8 cellular contexts compared by ENCODE assay signal in genomic region chr4:176792348-176793059, GRCh38. TPM values are rescaled to one million over a fixed set of nuclear protein-coding genes. Genes with fewer than 3 reads are reported as not detected.
DNase-seq lines count a peak whose midpoint lies in the region; ATAC-seq and TF ChIP-seq lines count a peak whose summit lies in the region.

Gene VEGFC (minus strand): TSS chr4:176792922. CDS start chr4:176792311, 611 bp downstream.

- peak; percentile 33 for DNase-seq in activated naive CD4-positive, alpha-beta T cell treated with anti-CD3 and anti-CD28 coated beads, Interleukin-2, amount 10 ng/mL, durations not matched to agents 7 days and 5 days
- no peak for DNase-seq in activated naive CD4-positive, alpha-beta T cell (lab: John Stamatoyannopoulos, UW)
- peak; percentile 64 for DNase-seq in NCI-H226
- DNase-seq in anterior cingulate cortex (lab: John Stamatoyannopoulos, UW), result peak in 33 of 58 donors; percentile 2 to 49 (median 17)
- peak; percentile 65 to 86 (median 85) for DNase-seq in right cardiac atrium
- DNase-seq in psoas muscle, result peak; percentile 61 to 78

- no peak within 1 kb of the TSS for H3K27ac Mint-ChIP-seq in activated naive CD4-positive, alpha-beta T cell treated with anti-CD3 and anti-CD28 coated beads, Interleukin-2, amount 10 ng/mL, durations not matched to agents 7 days and 5 days

- H3K4me1 ChIP-seq in right cardiac atrium (ENCODE audit: control insufficient read depth, insufficient read depth, low read length) (no peaks in the 10 kb centered on the region), psoas muscle (peaks cover 8% of the 10 kb centered on the region)

- H3K4me3 ChIP-seq in right cardiac atrium (ENCODE audit: low read length) (peak within 1 kb of the TSS; percentile 95), psoas muscle (peak within 1 kb of the TSS; percentile 82)

- TF ChIP-seq CTCF in psoas muscle (IDR thresholded peaks at IDR 0.05), result peak; percentile 36

- intact Hi-C loops in right cardiac atrium (cut with DNase I) (loop anchor here in 1 of 4 donors (10.0 kb wide), 1 partner anchor 418 kb away; no protein-coding TSS in a partner anchor), psoas muscle (cut with DNase I) (loop anchor here in 1 of 2 donors (5.0 kb wide), 3 partner anchors 230 to 410 kb away; no protein-coding TSS in a partner anchor)

- peaks cover 5% of the 10 kb centered on the region for H3K4me1 Mint-ChIP-seq in activated naive CD4-positive, alpha-beta T cell treated with anti-CD3 and anti-CD28 coated beads, Interleukin-2, amount 10 ng/mL, durations not matched to agents 7 days and 5 days

- no peaks in the 10 kb centered on the region for H3K9me3 Mint-ChIP-seq in activated naive CD4-positive, alpha-beta T cell treated with anti-CD3 and anti-CD28 coated beads, Interleukin-2, amount 10 ng/mL, durations not matched to agents 7 days and 5 days

- under 1% methylated on average over 89 of the region's 89 CpGs for WGBS in right cardiac atrium
- 0 to 1% (median 0%) methylated on average over 25 to 88 of the region's 89 CpGs for WGBS in psoas muscle, 3 donors

- peaks cover 34% of the 10 kb centered on the region for H3K27me3 Mint-ChIP-seq in activated naive CD4-positive, alpha-beta T cell treated with anti-CD3 and anti-CD28 coated beads, Interleukin-2, amount 10 ng/mL, durations not matched to agents 7 days and 5 days

- CTCF ChIA-PET in activated naive CD4-positive, alpha-beta T cell treated with anti-CD3 and anti-CD28 coated beads, Interleukin-2, amount 10 ng/mL, durations not matched to agents 7 days and 5 days (lab: Charles Lee), result interaction anchor here (1.5 kb wide), 2 partner anchors 172 to 255 kb away, joined by 3 to 5 read pairs; no protein-coding TSS in a partner anchor

- no peaks in the 10 kb centered on the region for H3K9me3 ChIP-seq in right cardiac atrium (ENCODE audit: control insufficient read depth, low read length)
- H3K9me3 ChIP-seq in psoas muscle, result no peaks in the 10 kb centered on the region

- ATAC-seq in HG02759 (IDR thresholded peaks at IDR 0.05; ENCODE audit: unreplicated experiment) (peak; percentile 89), right cardiac atrium (peak; percentile 92 to 95), psoas muscle (peak; percentile 80 to 85 (median 82)), GM18520 (IDR thresholded peaks at IDR 0.05; ENCODE audit: unreplicated experiment) (no peak)

- no peaks in the 10 kb centered on the region for H3K36me3 Mint-ChIP-seq in activated naive CD4-positive, alpha-beta T cell treated with anti-CD3 and anti-CD28 coated beads, Interleukin-2, amount 10 ng/mL, durations not matched to agents 7 days and 5 days

- H3K27me3 ChIP-seq in right cardiac atrium (ENCODE audit: control insufficient read depth, insufficient read depth) (no peaks in the 10 kb centered on the region), psoas muscle (ENCODE audit: insufficient read depth in 3 of 3, low read length in 2 of 3) (peaks cover 0 to 2% (median 0%) of the 10 kb centered on the region in 3 donors)

- no peaks in the 10 kb centered on the region for H3K36me3 ChIP-seq in psoas muscle (ENCODE audit: insufficient read depth in 1 of 2, low read depth in 1 of 2)

- H3K4me3 Mint-ChIP-seq in activated naive CD4-positive, alpha-beta T cell treated with anti-CD3 and anti-CD28 coated beads, Interleukin-2, amount 10 ng/mL, durations not matched to agents 7 days and 5 days, result peak within 1 kb of the TSS; percentile 37

- H3K27ac ChIP-seq in right cardiac atrium (ENCODE audit: low read length) (peak within 1 kb of the TSS; percentile 4), psoas muscle (peak within 1 kb of the TSS; percentile 83)

RNA-seq across cellular contexts. Expression of gene VEGFC, which starts in this region (rescaled TPM):
- total RNA-seq in right cardiac atrium (10 to 100 TPM in 1 of 4 donors, 1 to 10 TPM in 3; 4.2 to 11.4 (median 6.9) TPM), psoas muscle (1 to 10 TPM; 3.0 to 7.0 (median 3.8) TPM)
- polyA plus RNA-seq in right cardiac atrium (4.9 TPM), psoas muscle (1 to 10 TPM; 1.8 to 2.9 (median 2.1) TPM)

Comparison
In these comparisons a context has a peak if more than half of its experiments do, and no peak if none do; other contexts are left out.
1. DNase-seq: peak in activated naive CD4-positive, alpha-beta T cell treated with anti-CD3 and anti-CD28 coated beads, Interleukin-2, amount 10 ng/mL, durations not matched to agents 7 days and 5 days (single experiment), NCI-H226 (single experiment), anterior cingulate cortex (33 of 58), right cardiac atrium (3 of 3) and psoas muscle (2 of 2); none in activated naive CD4-positive, alpha-beta T cell (0 of 4).